10 cellular contexts compared by ENCODE assay signal in the genomic region with DNA sequence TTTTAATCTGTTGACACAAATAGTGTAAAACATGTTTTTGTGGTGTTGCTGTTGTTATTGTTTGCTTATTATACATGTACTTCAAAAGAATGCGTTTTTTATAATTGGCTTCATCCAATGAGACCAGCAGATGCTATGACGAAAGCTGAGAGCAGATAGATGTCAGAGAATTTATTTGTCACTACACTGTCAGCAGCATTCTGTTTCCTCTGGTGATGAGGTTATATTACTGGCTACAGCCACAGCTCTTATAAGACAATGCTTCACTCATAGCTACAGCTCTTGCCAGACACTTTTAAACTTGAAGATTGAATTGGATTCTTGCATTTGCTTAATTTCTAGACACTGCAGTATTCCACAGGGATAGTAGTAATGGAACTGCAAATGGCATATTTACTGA.
"Had no signal": no experiment of that assay in that cellular context is flagged by ENCODE, and none has a peak within 500 bp of the region (broad histone marks: within the 10 kb centered on the region; RNA-seq: fewer than 3 reads in every experiment).

No MANE protein-coding gene starts in this region.

- H3K36me3 ChIP-seq: WERI-Rb-1 had no signal

- ATAC-seq: activated CD4-positive, alpha-beta T cell treated with anti-CD3 and anti-CD28 coated beads for 36 hours; activated CD4-positive, CD25-positive, alpha-beta regulatory T cell treated with anti-CD3 and anti-CD28 coated beads, Interleukin-2, amount 50 U/mL, for 24 hours; activated CD8-positive, alpha-beta memory T cell treated with anti-CD3 and anti-CD28 coated beads, Interleukin-2, amount 10 ng/mL, durations not matched to agents 7 days and 5 days; activated CD8-positive, alpha-beta T cell treated with anti-CD3 and anti-CD28 coated beads for 36 hours; activated CD8-positive, alpha-beta T cell treated with anti-CD3 and anti-CD28 coated beads, Interleukin-2, amount 10 ng/mL, durations not matched to agents 7 days and 5 days; T-cell; T-helper 17 cell; WTC11 had no signal

- H3K27ac ChIP-seq: VCaP, WERI-Rb-1 had no signal
